Comparison of ENCODE assay signal across 9 cellular contexts in genomic region chr15:63043391-63044076, GRCh38. TPM values are rescaled to one million over a fixed set of nuclear protein-coding genes. Genes with fewer than 3 reads are reported as not detected.
DNase-seq lines count a peak whose midpoint lies in the region; ATAC-seq, FAIRE-seq and TF ChIP-seq lines count a peak whose summit lies in the region.
"Had no signal": no experiment of that assay in that cellular context is flagged by ENCODE, and none has a peak within 500 bp of the region (broad histone marks: within the 10 kb centered on the region; RNA-seq: fewer than 3 reads in every experiment).

No MANE protein-coding gene starts in this region.

- H3K27ac ChIP-seq in gastroesophageal sphincter (peak overlapping the region; percentile 96 to 98 (median 98)), pancreas (peak overlapping the region; percentile 57 to 93 (median 81))

- no peak overlapping the region for H3K27ac Mint-ChIP-seq in activated CD4-positive, alpha-beta memory T cell treated with anti-CD3 and anti-CD28 coated beads for 36 hours

- peak; percentile 60 to 64 for TF ChIP-seq POLR2A in gastroesophageal sphincter (IDR thresholded peaks at IDR 0.05)

- H3K4me1 Mint-ChIP-seq in activated CD4-positive, alpha-beta memory T cell treated with anti-CD3 and anti-CD28 coated beads for 36 hours (ENCODE audit: low read depth): peaks cover 8% of the 10 kb centered on the region

- intact Hi-C loops in activated CD4-positive, alpha-beta memory T cell treated with anti-CD3 and anti-CD28 coated beads for 36 hours (cut with micrococcal nuclease): loop anchor here (10.0 kb wide), 1 partner anchor 231 kb away; the partner anchor contains the start of gene APH1B
- intact Hi-C loops in pancreas (cut with DNase I): loop anchor here in 1 of 3 donors (10.0 kb wide), 1 partner anchor 139 kb away; no protein-coding TSS in a partner anchor

- TF ChIP-seq CTCF in gastroesophageal sphincter (IDR thresholded peaks at IDR 0.05) (no peak), pancreas (IDR thresholded peaks at IDR 0.05) (no peak)

- POLR2A ChIA-PET in activated CD4-positive, alpha-beta memory T cell treated with anti-CD3 and anti-CD28 coated beads for 36 hours (lab: Charles Lee): no interaction called here

- no peaks in the 10 kb centered on the region for H3K36me3 Mint-ChIP-seq in activated CD4-positive, alpha-beta memory T cell treated with anti-CD3 and anti-CD28 coated beads for 36 hours

- peaks cover 3 to 32% of the 10 kb centered on the region in 2 donors for H3K36me3 ChIP-seq in gastroesophageal sphincter
- no peaks in the 10 kb centered on the region for H3K36me3 ChIP-seq in pancreas

- H3K9me3 ChIP-seq in gastroesophageal sphincter (no peaks in the 10 kb centered on the region), pancreas (no peaks in the 10 kb centered on the region)

- H3K27me3 Mint-ChIP-seq in activated CD4-positive, alpha-beta memory T cell treated with anti-CD3 and anti-CD28 coated beads for 36 hours: peaks cover 54% of the 10 kb centered on the region

- H3K27me3 ChIP-seq in gastroesophageal sphincter: peaks cover 9% of the 10 kb centered on the region
- no peaks in the 10 kb centered on the region for H3K27me3 ChIP-seq in pancreas

- peak; percentile 14 for DNase-seq in NCI-H748 (lab: John Stamatoyannopoulos, UW; ENCODE audit: unreplicated experiment)
- DNase-seq in NCI-H748 treated with DMSO at 0.1 percent for 48 hours (lab: John Stamatoyannopoulos, UW): no peak
- DNase-seq in activated CD4-positive, alpha-beta memory T cell treated with anti-CD3 and anti-CD28 coated beads for 36 hours: peak; percentile 16
- peak in 4 of 6 donors; percentile 37 to 77 (median 60) for DNase-seq in pancreas
- no peak for DNase-seq in amniotic stem cell (lab: John Stamatoyannopoulos, UW)
- DNase-seq: DND-41 had no signal

- FAIRE-seq in pancreas (lab: Jason Lieb, UNC): no peak

- CTCF ChIA-PET in activated CD4-positive, alpha-beta memory T cell treated with anti-CD3 and anti-CD28 coated beads for 36 hours (lab: Charles Lee): interaction anchor here (0.6 to 7.9 kb wide), 2 partner anchors 47 to 558 kb away, joined by 3 to 154 read pairs; no protein-coding TSS in a partner anchor

- H3K4me3 Mint-ChIP-seq in activated CD4-positive, alpha-beta memory T cell treated with anti-CD3 and anti-CD28 coated beads for 36 hours: peak overlapping the region; percentile 36

- ATAC-seq in gastroesophageal sphincter: no peak
- peak in 1 of 4 donors; percentile 0 for ATAC-seq in pancreas
- ATAC-seq in HG02970 (IDR thresholded peaks at IDR 0.05; ENCODE audit: low FRiP score, unreplicated experiment): no peak
- no peak for ATAC-seq in HG03460 (IDR thresholded peaks at IDR 0.05; ENCODE audit: unreplicated experiment)

- H3K9me3 Mint-ChIP-seq in activated CD4-positive, alpha-beta memory T cell treated with anti-CD3 and anti-CD28 coated beads for 36 hours: no peaks in the 10 kb centered on the region

- H3K4me1 ChIP-seq in gastroesophageal sphincter (peaks cover 0 to 61% (median 0%) of the 10 kb centered on the region in 3 donors), pancreas (peaks cover 0 to 15% (median 9%) of the 10 kb centered on the region in 3 donors)

- 0% methylated on average over 10 of the region's 54 CpGs; no CpG with 5 or more reads in 1 of the 2 donors for WGBS in gastroesophageal sphincter (ENCODE audit: low coverage in 1 of 2), 2 donors
- 0 to 1% methylated on average over 46 to 54 of the region's 54 CpGs for WGBS in pancreas, 2 donors

- peak overlapping the region; percentile 83 to 95 for H3K4me3 ChIP-seq in gastroesophageal sphincter
- H3K4me3 ChIP-seq in pancreas: peak overlapping the region; percentile 24 to 99 (median 69)

- no peak for TF ChIP-seq EP300 in gastroesophageal sphincter (IDR thresholded peaks at IDR 0.05)

RNA-seq across cellular contexts. Expression of gene TPM1, which starts 1.0 kb away (rescaled TPM):
- total RNA-seq in activated CD4-positive, alpha-beta memory T cell treated with anti-CD3 and anti-CD28 coated beads for 36 hours: 10 to 100 TPM; 10.8 to 11.4 TPM
- total RNA-seq in gastroesophageal sphincter (1,000 to 10,000 TPM; 3,599 to 7,152 (median 6,397) TPM), pancreas (100 to 1,000 TPM; 114 to 359 (median 249) TPM)
- polyA plus RNA-seq in pancreas: 100 to 1,000 TPM; 304 to 482 TPM

Comparison
In these comparisons a context has a peak if more than half of its experiments do, and no peak if none do; other contexts are left out.
1. DNase-seq: peak in NCI-H748 (single experiment), activated CD4-positive, alpha-beta memory T cell treated with anti-CD3 and anti-CD28 coated beads for 36 hours (single experiment) and pancreas (4 of 6); none in NCI-H748 treated with DMSO at 0.1 percent for 48 hours (single experiment) and amniotic stem cell (single experiment).
2. RNA of gene TPM1, which starts 1.0 kb away (total RNA-seq): 3,599 to 7,152 TPM in gastroesophageal sphincter; 114 to 359 TPM in pancreas and 10.8 to 11.4 TPM in activated CD4-positive, alpha-beta memory T cell treated with anti-CD3 and anti-CD28 coated beads for 36 hours; every median in the first group is over 10 times any median in the second.